24 cellular contexts compared by ENCODE assay signal in the genomic region with DNA sequence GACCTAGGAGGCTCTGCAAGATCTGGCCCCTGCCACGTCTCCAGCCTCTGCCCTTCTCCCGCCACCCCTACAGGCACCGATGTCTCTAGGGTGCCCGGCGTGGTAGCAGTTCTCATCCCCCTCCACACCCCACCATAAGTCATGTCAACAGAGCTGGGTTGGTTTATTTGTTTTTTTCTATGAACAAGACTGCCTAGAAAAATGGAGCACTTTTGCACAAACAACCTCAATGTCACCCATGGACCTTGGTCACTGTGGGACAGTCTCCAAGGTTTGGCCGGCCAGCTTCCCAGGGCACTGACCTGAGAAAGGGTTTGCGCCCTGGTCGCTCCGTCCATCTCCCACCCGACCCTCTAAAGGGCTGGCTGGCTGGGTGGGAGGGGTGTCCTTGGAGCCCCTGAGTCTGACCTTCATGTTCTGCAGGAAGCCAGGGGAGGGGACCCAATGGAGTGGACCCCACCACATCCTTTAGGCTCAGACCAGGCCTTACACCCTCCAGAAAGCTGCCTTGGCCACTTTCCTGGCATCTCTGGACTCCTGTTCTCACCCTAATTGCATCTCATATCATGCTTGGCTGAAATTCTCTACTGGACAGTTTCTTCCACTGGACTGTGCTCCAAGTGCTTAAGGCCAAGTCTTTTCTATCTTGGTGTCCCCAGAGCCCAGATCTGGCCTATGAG.
A peak's percentile ranks its signal among the peaks of the same experiment; 100 is the strongest.
DNase-seq lines count a peak whose midpoint lies in the region; ATAC-seq, FAIRE-seq and TF ChIP-seq lines count a peak whose summit lies in the region.
"Had no signal": no experiment of that assay in that cellular context is flagged by ENCODE, and none has a peak within 500 bp of the region (broad histone marks: within the 10 kb centered on the region; RNA-seq: fewer than 3 reads in every experiment).

No MANE protein-coding gene starts in this region.

- H3K9me3 ChIP-seq in right atrium auricular region: no peaks in the 10 kb centered on the region
- no peaks in the 10 kb centered on the region for H3K9me3 ChIP-seq in vagina
- H3K9me3 ChIP-seq in transverse colon: no peaks in the 10 kb centered on the region
- peaks cover 3% of the 10 kb centered on the region for H3K9me3 ChIP-seq in mesenchymal stem cell (ENCODE audit: control insufficient read depth, low read length)
- no peaks in the 10 kb centered on the region for H3K9me3 ChIP-seq in small intestine (ENCODE audit: control insufficient read depth, low read depth)
- H3K9me3 ChIP-seq: SJSA1 had no signal

- intact Hi-C loops in sciatic nerve (cut with DNase I) (no loop called here), vagina (cut with DNase I) (no loop called here), transverse colon (cut with DNase I; ENCODE audit: low total_unique reads) (no loop called here), posterior vena cava (cut with DNase I) (loop anchor here in 1 of 2 donors (10.0 kb wide), 1 partner anchor 59 kb away; no protein-coding TSS in a partner anchor)

- H3K4me1 ChIP-seq in right atrium auricular region (peaks cover 0 to 54% of the 10 kb centered on the region in 2 donors), vagina (peaks cover 16% of the 10 kb centered on the region), transverse colon (peaks cover 0 to 17% (median 2%) of the 10 kb centered on the region in 4 donors), mesenchymal stem cell (ENCODE audit: control insufficient read depth, insufficient read depth, low read depth, low read length) (peaks cover 4% of the 10 kb centered on the region), small intestine (ENCODE audit: control insufficient read depth in 2 of 2, insufficient read depth in 1 of 2, low read depth in 1 of 2, low read length in 1 of 2) (no peaks in the 10 kb centered on the region)
- H3K4me1 ChIP-seq: SJSA1 had no signal

- TF ChIP-seq POLR2A in vagina (IDR thresholded peaks at IDR 0.05): no peak
- no peak for TF ChIP-seq POLR2A in transverse colon (IDR thresholded peaks at IDR 0.05)

- H3K18ac ChIP-seq in mesenchymal stem cell (ENCODE audit: low read depth in 1 of 2, low read length in 2 of 2): no peak overlapping the region

- no peak for TF ChIP-seq CTCF in coronary artery (IDR thresholded peaks at IDR 0.05)
- TF ChIP-seq CTCF in right atrium auricular region (IDR thresholded peaks at IDR 0.05): no peak
- TF ChIP-seq CTCF in vagina (IDR thresholded peaks at IDR 0.05): no peak
- no peak for TF ChIP-seq CTCF in transverse colon (IDR thresholded peaks at IDR 0.05)

- H3K79me1 ChIP-seq in mesenchymal stem cell (replicated peaks; ENCODE audit: low read length, poor library complexity, severe bottlenecking): no peaks in the 10 kb centered on the region

- no peak for FAIRE-seq in small intestine (lab: Jason Lieb, UNC)
- FAIRE-seq: G401.6, GM12892 had no signal

- H2BK120ac ChIP-seq in mesenchymal stem cell (ENCODE audit: low read depth, low read length): no peak overlapping the region

- H2BK5ac ChIP-seq in mesenchymal stem cell (ENCODE audit: low read depth, low read length, poor library complexity, severe bottlenecking): no peak overlapping the region

- H3K27ac ChIP-seq in coronary artery (peak overlapping the region; percentile 72 to 98), right atrium auricular region (peak overlapping the region; percentile 64 to 92), vagina (peak overlapping the region; percentile 18), transverse colon (no peak overlapping the region), mesenchymal stem cell (ENCODE audit: low read length, poor library complexity, severe bottlenecking) (no peak overlapping the region), small intestine (ENCODE audit: low read depth in 1 of 2, low read length in 1 of 2) (no peak overlapping the region)
- H3K27ac ChIP-seq: BLaER1, SJSA1 had no signal

- no peak for TF ChIP-seq EP300 in transverse colon (IDR thresholded peaks at IDR 0.05; ENCODE audit: low read depth)

- no peak overlapping the region for H3K23ac ChIP-seq in mesenchymal stem cell (ENCODE audit: low read length in 2 of 2)

- no peak overlapping the region for H3K9ac ChIP-seq in mesenchymal stem cell (ENCODE audit: low read length)
- H3K9ac ChIP-seq: BLaER1 had no signal

- H3K4ac ChIP-seq in mesenchymal stem cell (ENCODE audit: low read depth in 1 of 2, low read length in 2 of 2): no peak overlapping the region

- DNase-seq in coronary artery (ENCODE audit: low spot score) (no peak), right atrium auricular region (ENCODE audit: low spot score) (no peak), sciatic nerve (ENCODE audit: low spot score) (no peak), vagina (ENCODE audit: extremely low spot score in 2 of 2) (no peak), transverse colon (no peak), mesenchymal stem cell (no peak), small intestine (no peak), posterior vena cava (ENCODE audit: low spot score) (no peak)
- DNase-seq: ACHN; CD4-positive, alpha-beta T cell; COR-L47; DMS 273 treated with DMSO at 0.1 percent for 48 hours; Karpas-422; MV-4-11; NCI-H1105 treated with DMSO at 0.1 percent for 48 hours; NCI-H2029 treated with DMSO at 0.1 percent for 48 hours; NCI-H345; NCI-H524; NCI-H774; NK-92 treated with Interleukin-12 subunit alpha and Interleukin-12 subunit beta, amount 100 ng/mL, for 24 hours had no signal

- H3K14ac ChIP-seq in mesenchymal stem cell (ENCODE audit: low read length in 2 of 2): no peak overlapping the region

- H4K8ac ChIP-seq in mesenchymal stem cell (ENCODE audit: low read length): no peak overlapping the region

- no peak overlapping the region for H2AFZ ChIP-seq in mesenchymal stem cell (ENCODE audit: low read depth, low read length)

- in situ Hi-C loops in transverse colon (cut with MboI; ENCODE audit: low pct_ligation_motif_present in 1 of 4, low pct_unique_long_range_greater_than_20kb in 1 of 4, low sequenced_read_pairs in 3 of 4): no loop called here

- H2BK12ac ChIP-seq in mesenchymal stem cell (ENCODE audit: low read length in 2 of 2): no peak overlapping the region

- no peak overlapping the region for H3K4me3 ChIP-seq in coronary artery
- no peak overlapping the region for H3K4me3 ChIP-seq in right atrium auricular region
- H3K4me3 ChIP-seq in vagina: no peak overlapping the region
- H3K4me3 ChIP-seq in transverse colon: no peak overlapping the region
- no peak overlapping the region for H3K4me3 ChIP-seq in mesenchymal stem cell (ENCODE audit: insufficient read depth in 1 of 2, low read depth in 1 of 2, low read length in 2 of 2)
- H3K4me3 ChIP-seq in small intestine (ENCODE audit: low read depth in 1 of 2, low read length in 2 of 2): no peak overlapping the region
- H3K4me3 ChIP-seq: BLaER1, SJSA1 had no signal

- H3K4me2 ChIP-seq in mesenchymal stem cell (ENCODE audit: low read length, poor library complexity, severe bottlenecking): no peak overlapping the region
- H3K4me2 ChIP-seq: BLaER1 had no signal

- H3K27me3 ChIP-seq in right atrium auricular region (no peaks in the 10 kb centered on the region), vagina (no peaks in the 10 kb centered on the region), transverse colon (no peaks in the 10 kb centered on the region), mesenchymal stem cell (ENCODE audit: control insufficient read depth in 1 of 2, insufficient read depth in 1 of 2, low read length in 2 of 2) (peaks cover 0 to 7% of the 10 kb centered on the region in 2 experiments), small intestine (ENCODE audit: control insufficient read depth in 2 of 2, insufficient read depth in 2 of 2, low read length in 2 of 2) (no peaks in the 10 kb centered on the region)
- H3K27me3 ChIP-seq: BLaER1, SJSA1 had no signal

- 79% methylated on average over 10 of the region's 10 CpGs; no CpG with 5 or more reads in 1 of the 2 donors for WGBS in transverse colon (ENCODE audit: low coverage in 1 of 2), 2 donors
- WGBS in mesenchymal stem cell: 85% methylated on average over 8 of the region's 10 CpGs
- WGBS in small intestine, 3 donors: 75 to 84% (median 80%) methylated on average over 10 of the region's 10 CpGs

- ATAC-seq in sciatic nerve: peak; percentile 59

- H2AK5ac ChIP-seq in mesenchymal stem cell (ENCODE audit: low read length, severe bottlenecking): no peak overlapping the region

- H3K36me3 ChIP-seq in right atrium auricular region: no peaks in the 10 kb centered on the region
- H3K36me3 ChIP-seq in vagina: no peaks in the 10 kb centered on the region
- H3K36me3 ChIP-seq in transverse colon: no peaks in the 10 kb centered on the region
- no peaks in the 10 kb centered on the region for H3K36me3 ChIP-seq in mesenchymal stem cell (ENCODE audit: control insufficient read depth in 1 of 2, insufficient read depth in 2 of 2, low read depth in 1 of 2, low read length in 2 of 2)
- no peaks in the 10 kb centered on the region for H3K36me3 ChIP-seq in small intestine (ENCODE audit: control insufficient read depth in 2 of 2, insufficient read depth in 2 of 2, low read length in 2 of 2)
- H3K36me3 ChIP-seq: BLaER1, SJSA1 had no signal

- no peak overlapping the region for H2BK15ac ChIP-seq in mesenchymal stem cell (ENCODE audit: low read depth, poor library complexity, severe bottlenecking)

- no peak overlapping the region for H4K91ac ChIP-seq in mesenchymal stem cell (ENCODE audit: low read length)

Comparison
In these comparisons a context has a peak if more than half of its experiments do, and no peak if none do; other contexts are left out.
1. H3K27ac ChIP-seq: peak in coronary artery (2 of 2), right atrium auricular region (2 of 2) and vagina (single experiment); none in transverse colon (0 of 4), mesenchymal stem cell (single experiment) and small intestine (0 of 2).